Comparison of ENCODE assay signal across 10 cellular contexts in the genomic region with DNA sequence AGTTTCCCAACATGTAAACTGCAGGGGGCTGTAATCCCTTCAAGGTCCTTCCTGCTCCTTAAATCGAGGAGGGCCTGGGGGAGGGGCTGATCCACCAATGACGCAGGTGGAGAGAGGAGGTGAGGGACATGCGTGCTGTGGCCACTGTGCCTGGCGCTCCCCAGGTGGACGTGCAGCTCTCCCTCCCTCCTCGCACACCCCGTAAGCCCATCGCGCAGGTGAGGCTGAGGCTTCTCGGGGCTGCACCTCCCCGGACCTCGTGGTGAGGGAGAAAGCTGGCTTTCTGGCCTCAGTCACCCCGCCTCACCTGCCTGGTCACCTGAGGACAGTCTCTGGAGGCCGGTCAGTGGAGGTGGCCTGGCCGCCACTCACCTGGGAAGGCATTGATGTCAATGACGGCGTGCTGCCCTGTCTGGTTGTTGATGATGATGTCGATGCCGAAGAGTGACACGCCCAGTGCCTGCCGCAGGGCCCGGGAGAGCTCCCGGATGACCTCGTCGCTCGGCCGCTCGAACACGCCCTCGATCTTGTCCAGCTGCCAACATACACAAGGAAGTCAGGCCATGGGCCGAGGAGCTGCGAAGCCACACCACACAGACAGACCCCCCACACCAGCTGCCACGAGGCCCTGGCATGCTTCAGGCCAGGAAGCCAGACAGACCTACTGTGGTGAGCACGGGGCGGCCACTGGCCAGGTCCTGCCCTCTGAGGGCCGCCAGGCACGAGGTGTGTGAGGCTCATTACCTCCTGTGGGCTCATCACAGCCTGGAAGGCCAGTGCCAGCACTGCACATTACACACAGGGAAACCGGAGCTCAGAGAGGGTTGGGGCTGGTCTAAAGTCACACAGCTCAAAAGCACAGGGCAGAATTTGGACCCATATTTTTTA. TPM values are rescaled to one million over a fixed set of nuclear protein-coding genes. Genes with fewer than 3 reads are reported as not detected.
A peak's percentile ranks its signal among the peaks of the same experiment; 100 is the strongest.
DNase-seq lines count a peak whose midpoint lies in the region; ATAC-seq and TF ChIP-seq lines count a peak whose summit lies in the region.
"Had no signal": no experiment of that assay in that cellular context is flagged by ENCODE, and none has a peak within 500 bp of the region (broad histone marks: within the 10 kb centered on the region; RNA-seq: fewer than 3 reads in every experiment).

No MANE protein-coding gene starts in this region.

- H3K27ac ChIP-seq in mammary epithelial cell (ENCODE audit: insufficient read depth, low read depth, low read length) = no peak overlapping the region

- no peak overlapping the region for H2AFZ ChIP-seq in mammary epithelial cell (ENCODE audit: low read depth, low read length)

- H3K4me1 ChIP-seq in mammary epithelial cell (ENCODE audit: insufficient read depth, low read length) = peaks cover 9% of the 10 kb centered on the region

- BruUV-seq in mammary epithelial cell (replicated peaks; lab: Mats Ljungman, UMichigan) = no TSS peak

- H3K4me2 ChIP-seq in mammary epithelial cell (ENCODE audit: insufficient read depth, low read depth, low read length) = no peak overlapping the region

- H3K9ac ChIP-seq in mammary epithelial cell (ENCODE audit: insufficient read depth, low read length) = no peak overlapping the region

- no peak for TF ChIP-seq CTCF in mammary epithelial cell (conservative IDR thresholded peaks at IDR 0.05 in 1 of 2, IDR thresholded peaks at IDR 0.05 in 1 of 2; ENCODE audit: extremely low read depth in 1 of 2, insufficient read depth in 1 of 2, low read depth in 1 of 2, low read length in 2 of 2)

- CTCF ChIA-PET in mammary epithelial cell (lab: Charles Lee; ENCODE audit: low non-redundant PET) = interaction anchor here (0.6 kb wide), 1 partner anchor 294 kb away, joined by 3 read pairs; no protein-coding TSS in a partner anchor

- H3K36me3 ChIP-seq in mammary epithelial cell (ENCODE audit: insufficient read depth, low read length) = peaks cover 12% of the 10 kb centered on the region

- dilution Hi-C loops in mammary epithelial cell (cut with HindIII; ENCODE audit: low sequenced_read_pairs) = no loop called here

- ATAC-seq in Right ventricle myocardium inferior (peak; percentile 21), left colon (peak; percentile 93), GM21529 (IDR thresholded peaks at IDR 0.05; ENCODE audit: unreplicated experiment) (no peak)
- ATAC-seq: activated T-helper 17 cell treated with anti-CD3 and anti-CD28 coated beads, Interleukin-2, amount 50 U/mL, for 72 hours had no signal

- H3K27me3 ChIP-seq in mammary epithelial cell (ENCODE audit: insufficient read depth, low read length) = no peaks in the 10 kb centered on the region

- intact Hi-C loops in Right ventricle myocardium inferior (cut with DNase I) (no loop called here), cardiac septum (cut with DNase I) (no loop called here), mammary epithelial cell (cut with micrococcal nuclease) (no loop called here), left colon (cut with DNase I, micrococcal nuclease) (loop anchor here in 1 of 2 donors (10.0 kb wide), 1 partner anchor 199 kb away; no protein-coding TSS in a partner anchor)

- in situ Hi-C loops in mammary epithelial cell (cut with MboI; ENCODE audit: low sequenced_read_pairs in 2 of 2) = loop anchor here in 1 of 2 donors (10.0 kb wide), 1 partner anchor 189 kb away; no protein-coding TSS in a partner anchor

- no peaks in the 10 kb centered on the region for H3K79me2 ChIP-seq in mammary epithelial cell (ENCODE audit: insufficient read depth, low read length)

- H3K4me3 ChIP-seq in mammary epithelial cell (replicated peaks in 1 of 3; ENCODE audit: insufficient read depth in 1 of 3, low read depth in 2 of 3, low read length in 3 of 3) = no peak overlapping the region

- no peaks in the 10 kb centered on the region for H4K20me1 ChIP-seq in mammary epithelial cell (ENCODE audit: insufficient read depth, low read length)

- WGBS in mammary epithelial cell (ENCODE audit: low coverage, missing lambda C conversion rate) = 58% methylated on average over 21 of the region's 38 CpGs

- DNase-seq in Right ventricle myocardium inferior (ENCODE audit: missing footprints) (peak; percentile 75), cardiac septum (ENCODE audit: low spot score) (no peak), mammary epithelial cell (peak; percentile 48), left colon (peak; percentile 92 to 93), NCI-H82 (lab: John Stamatoyannopoulos, UW) (no peak), NCI-H1694 treated with DMSO at 0.1 percent for 48 hours (lab: John Stamatoyannopoulos, UW) (no peak)
- DNase-seq in stimulated activated CD4-positive, alpha-beta T cell treated with anti-CD3 and anti-CD28 coated beads, Interleukin-2, amount 100 ng/mL, for 48 hours = no peak

- no peaks in the 10 kb centered on the region for H3K9me3 ChIP-seq in mammary epithelial cell (replicated peaks; ENCODE audit: insufficient read depth, low read length)

RNA-seq across cellular contexts. Expression of gene CHGA, which starts 23.3 kb away (rescaled TPM):
- not detected for total RNA-seq in Right ventricle myocardium inferior
- total RNA-seq in cardiac septum = not detected
- total RNA-seq in mammary epithelial cell = under 1 TPM; 0.33 to 0.52 TPM
- polyA plus RNA-seq in mammary epithelial cell = not detected
- polyA minus RNA-seq in mammary epithelial cell = not detected
- total RNA-seq in left colon = 100 to 1,000 TPM; 218 to 343 TPM
- total RNA-seq: activated T-helper 17 cell treated with anti-CD3 and anti-CD28 coated beads, Interleukin-2, amount 50 U/mL, for 72 hours had no signal
- polyA plus RNA-seq: BJ had no signal

Comparison
In these comparisons a context has a peak if more than half of its experiments do, and no peak if none do; other contexts are left out.
1. DNase-seq: peak in Right ventricle myocardium inferior (single experiment), mammary epithelial cell (single experiment) and left colon (2 of 2); none in cardiac septum (single experiment), NCI-H82 (single experiment), NCI-H1694 treated with DMSO at 0.1 percent for 48 hours (single experiment) and stimulated activated CD4-positive, alpha-beta T cell treated with anti-CD3 and anti-CD28 coated beads, Interleukin-2, amount 100 ng/mL, for 48 hours (0 of 2).
2. RNA of gene CHGA, which starts 23.3 kb away (total RNA-seq): 218 to 343 TPM in left colon; 0.33 to 0.52 TPM in mammary epithelial cell, not detected in cardiac septum (single experiment) and not detected in Right ventricle myocardium inferior (single experiment); every median in the first group is over 100 times any median in the second.